Comparison of ENCODE assay signal across 29 cellular contexts in genomic region chr12:68402422-68402821, GRCh38.
"Had no signal": no experiment of that assay in that cellular context is flagged by ENCODE, and none has a peak within 500 bp of the region (broad histone marks: within the 10 kb centered on the region; RNA-seq: fewer than 3 reads in every experiment).

No MANE protein-coding gene starts in this region.

- H3K36me3 ChIP-seq: brain microvascular endothelial cell, colonic mucosa, gastrocnemius medialis, heart left ventricle, WERI-Rb-1 had no signal

- H3K9me3 ChIP-seq: colonic mucosa, gastrocnemius medialis, heart left ventricle had no signal

- H3K4me3 ChIP-seq: colonic mucosa, gastrocnemius medialis, heart left ventricle had no signal

- DNase-seq: activated B cell treated with CpG ODN at 0.5 μM for 24 hours; activated CD4-positive, alpha-beta T cell treated with anti-CD3 and anti-CD28 coated beads for 48 hours; activated CD4-positive, alpha-beta T cell treated with anti-CD3 and anti-CD28 coated beads, Interleukin-2, amount 50 U/mL, for 1 hour; activated CD4-positive, alpha-beta T cell treated with anti-CD3 and anti-CD28 coated beads, Interleukin-2, amount 50 U/mL, for 48 hours; activated CD8-positive, alpha-beta memory T cell treated with anti-CD3 and anti-CD28 coated beads for 24 hours; activated effector memory CD4-positive, alpha-beta T cell treated with Interleukin-2 at 50 U/mL for 16 hours; activated gamma-delta T cell treated with Interleukin-2 at 50 U/mL for 16 hours; activated naive CD4-positive, alpha-beta T cell treated with anti-CD3 and anti-CD28 coated beads, Interleukin-2, amount 50 U/mL, for 16 hours; activated naive CD4-positive, alpha-beta T cell treated with Interleukin-2 at 50 U/mL for 16 hours; activated T-cell treated with anti-CD3 and anti-CD28 coated beads, Interleukin-2, amount 50 U/mL, for 4 hours; amniotic stem cell; anterior cingulate cortex; brain microvascular endothelial cell; caudate nucleus; cerebellar nuclear complex; colonic mucosa; effector memory CD4-positive, alpha-beta T cell; endodermal cell; foreskin keratinocyte; gastrocnemius medialis; glutamatergic neuron; heart left ventricle; T-cell; T1000; WERI-Rb-1 had no signal

- FAIRE-seq: astrocyte had no signal

- ATAC-seq: activated CD4-positive, CD25-positive, alpha-beta regulatory T cell treated with anti-CD3 and anti-CD28 coated beads, Interleukin-2, amount 50 U/mL, for 24 hours; activated T-cell treated with anti-CD3 and anti-CD28 coated beads, Interleukin-2, amount 50 U/mL, for 4 hours; activated T-helper 17 cell treated with anti-CD3 and anti-CD28 coated beads, Interleukin-2, amount 50 U/mL, for 72 hours; esophagus mucosa; foreskin keratinocyte; gastrocnemius medialis; heart left ventricle; T-cell had no signal

- H3K4me1 ChIP-seq: foreskin keratinocyte had no signal

- H3K27ac ChIP-seq: brain microvascular endothelial cell, colonic mucosa, foreskin keratinocyte, gastrocnemius medialis, heart left ventricle, WERI-Rb-1 had no signal

- H3K27me3 ChIP-seq: brain microvascular endothelial cell, colonic mucosa, gastrocnemius medialis, heart left ventricle had no signal
